In genomic region chrX:131789664-131790063, GRCh38 we compare ENCODE assay signal across 20 cellular contexts.
DNase-seq lines count a peak whose midpoint lies in the region; ATAC-seq and TF ChIP-seq lines count a peak whose summit lies in the region.
"Had no signal": no experiment of that assay in that cellular context is flagged by ENCODE, and none has a peak within 500 bp of the region (broad histone marks: within the 10 kb centered on the region; RNA-seq: fewer than 3 reads in every experiment).

No MANE protein-coding gene starts in this region.

- H3K27ac ChIP-seq in colonic mucosa: no peak overlapping the region
- H3K27ac ChIP-seq in upper lobe of right lung: no peak overlapping the region
- H3K27ac ChIP-seq: esophagus muscularis mucosa, heart right ventricle, transverse colon had no signal

- H3K9me3 ChIP-seq in colonic mucosa (no peaks in the 10 kb centered on the region), upper lobe of right lung (no peaks in the 10 kb centered on the region)
- H3K9me3 ChIP-seq: esophagus muscularis mucosa, heart right ventricle, transverse colon had no signal

- H3K36me3 ChIP-seq in colonic mucosa (no peaks in the 10 kb centered on the region), upper lobe of right lung (no peaks in the 10 kb centered on the region)
- H3K36me3 ChIP-seq: esophagus muscularis mucosa, heart right ventricle, transverse colon had no signal

- H3K4me3 ChIP-seq in colonic mucosa: no peak overlapping the region
- no peak overlapping the region for H3K4me3 ChIP-seq in upper lobe of right lung
- H3K4me3 ChIP-seq: esophagus muscularis mucosa, heart right ventricle, transverse colon had no signal

- DNase-seq in GM10248 (ENCODE audit: extremely low spot score) (peak; percentile 18), OCI-M1 (lab: John Stamatoyannopoulos, UW) (no peak), colonic mucosa (no peak), upper lobe of right lung (no peak)
- DNase-seq: activated CD4-positive, alpha-beta memory T cell treated with anti-CD3 and anti-CD28 coated beads, Interleukin-2, amount 10 ng/mL, durations not matched to agents 7 days and 5 days; aorta; dermis blood vessel endothelial cell; GOT3; heart right ventricle; NCI-H1092 treated with DMSO at 0.1 percent for 48 hours; NCI-H2227 treated with DMSO at 0.1 percent for 48 hours; nucleus accumbens; transverse colon had no signal

- intact Hi-C loops in colonic mucosa (cut with DNase I): no loop called here
- intact Hi-C loops in upper lobe of right lung (cut with DNase I): no loop called here

- POLR2A ChIA-PET in GM10248 (lab: Yijun Ruan, JAX): no interaction called here

- H3K9ac ChIP-seq in colonic mucosa (ENCODE audit: low read depth in 2 of 2, low read length in 2 of 2): no peak overlapping the region

- no peak for TF ChIP-seq CTCF in GM10248 (IDR thresholded peaks at IDR 0.05; ENCODE audit: control extremely low read depth, extremely low read depth, low read depth, missing control alignments)
- no peak for TF ChIP-seq CTCF in colonic mucosa (IDR thresholded peaks at IDR 0.05)
- TF ChIP-seq CTCF in upper lobe of right lung (IDR thresholded peaks at IDR 0.05): no peak

- H3K27me3 ChIP-seq in colonic mucosa (no peaks in the 10 kb centered on the region), upper lobe of right lung (no peaks in the 10 kb centered on the region)
- H3K27me3 ChIP-seq: esophagus muscularis mucosa, transverse colon had no signal

- no peaks in the 10 kb centered on the region for H3K4me1 ChIP-seq in colonic mucosa
- H3K4me1 ChIP-seq in upper lobe of right lung: no peaks in the 10 kb centered on the region
- H3K4me1 ChIP-seq: transverse colon had no signal

- ATAC-seq in GM18909 (IDR thresholded peaks at IDR 0.05; ENCODE audit: poor library complexity, unreplicated experiment) (peak; percentile 39), HG02623 (IDR thresholded peaks at IDR 0.05; ENCODE audit: unreplicated experiment) (peak; percentile 55), HG03432 (IDR thresholded peaks at IDR 0.05; ENCODE audit: unreplicated experiment) (peak; percentile 95), HG03457 (IDR thresholded peaks at IDR 0.05; ENCODE audit: unreplicated experiment) (no peak), upper lobe of right lung (no peak)
- ATAC-seq: heart right ventricle, sciatic nerve, SK-N-SH treated with all-trans-retinoic acid at 6 μM for 48 hours had no signal

- CTCF ChIA-PET in GM10248 (lab: Yijun Ruan, JAX): interaction anchor here (1.1 kb wide), 1 partner anchor 795 kb away, joined by 4 read pairs; no protein-coding TSS in a partner anchor

Comparison
In these comparisons a context has a peak if more than half of its experiments do, and no peak if none do; other contexts are left out.
1. ATAC-seq: peak in GM18909 (single experiment), HG02623 (single experiment) and HG03432 (single experiment); none in HG03457 (single experiment) and upper lobe of right lung (single experiment).